In genomic region chr2:187655001-187655400, GRCh38 we compare ENCODE assay signal across 15 cellular contexts.
DNase-seq lines count a peak whose midpoint lies in the region; ATAC-seq and TF ChIP-seq lines count a peak whose summit lies in the region.
"Had no signal": no experiment of that assay in that cellular context is flagged by ENCODE, and none has a peak within 500 bp of the region (broad histone marks: within the 10 kb centered on the region; RNA-seq: fewer than 3 reads in every experiment).

No MANE protein-coding gene starts in this region.

- no peak for TF ChIP-seq CTCF in neural progenitor cell (IDR thresholded peaks at IDR 0.05)

- H3K9ac ChIP-seq in neural progenitor cell: no peak overlapping the region
- H3K9ac ChIP-seq: BLaER1 had no signal

- peak overlapping the region; percentile 88 for H2AFZ ChIP-seq in neural progenitor cell (replicated peaks)

- H3K27ac Mint-ChIP-seq in neural progenitor cell: no peak overlapping the region
- H3K27ac Mint-ChIP-seq: T-helper 1 cell treated with Interleukin-12 subunit alpha and Interleukin-12 subunit beta and Interleukin-4 antibody, amounts not matched to agents 30 μg/mL and 1 μg/mL, for 36 hours had no signal

- H3K79me2 ChIP-seq in neural progenitor cell (ENCODE audit: low read depth): no peaks in the 10 kb centered on the region

- H3K27ac ChIP-seq in SJCRH30 (peak overlapping the region; percentile 72), neural progenitor cell (no peak overlapping the region)
- H3K27ac ChIP-seq: 22Rv1, BLaER1, HL-60 had no signal

- no peaks in the 10 kb centered on the region for H4K20me1 ChIP-seq in neural progenitor cell (ENCODE audit: low read depth)
- H4K20me1 ChIP-seq: BLaER1 had no signal

- DNase-seq in Right ventricle myocardium inferior (ENCODE audit: missing footprints) (no peak), cardiac septum (ENCODE audit: low spot score) (no peak), MG63 (peak; percentile 4), SJCRH30 (peak; percentile 54), neural progenitor cell (ENCODE audit: low spot score) (no peak), retina (no peak)
- no peak for DNase-seq in activated naive CD4-positive, alpha-beta T cell (lab: John Stamatoyannopoulos, UW)
- DNase-seq: NCI-H526 treated with DMSO at 0.1 percent for 48 hours had no signal

- H3K4me1 Mint-ChIP-seq in neural progenitor cell: no peaks in the 10 kb centered on the region

- H3F3A ChIP-seq in neural progenitor cell (ENCODE audit: low read depth): no peaks in the 10 kb centered on the region

- H3K4me3 ChIP-seq in MG63 (no peak overlapping the region), SJCRH30 (peak overlapping the region; percentile 60), neural progenitor cell (no peak overlapping the region)
- H3K4me3 ChIP-seq: BLaER1 had no signal

- no peaks in the 10 kb centered on the region for H3K36me3 Mint-ChIP-seq in neural progenitor cell

- peak; percentile 67 for ATAC-seq in Right ventricle myocardium inferior
- ATAC-seq in HG02588 (IDR thresholded peaks at IDR 0.05; ENCODE audit: unreplicated experiment): no peak
- ATAC-seq: HCT116, Panc1 had no signal

- intact Hi-C loops in Right ventricle myocardium inferior (cut with DNase I) (no loop called here), cardiac septum (cut with DNase I) (no loop called here)

- H3K36me3 ChIP-seq in MG63 (no peaks in the 10 kb centered on the region), SJCRH30 (no peaks in the 10 kb centered on the region), neural progenitor cell (no peaks in the 10 kb centered on the region)
- H3K36me3 ChIP-seq: BLaER1 had no signal

- no peaks in the 10 kb centered on the region for H3K27me3 Mint-ChIP-seq in neural progenitor cell (ENCODE audit: insufficient read depth, low read depth)

- no peaks in the 10 kb centered on the region for H3K27me3 ChIP-seq in MG63
- H3K27me3 ChIP-seq in SJCRH30: no peaks in the 10 kb centered on the region
- H3K27me3 ChIP-seq in neural progenitor cell: no peaks in the 10 kb centered on the region
- H3K27me3 ChIP-seq: BLaER1 had no signal

- H3K4me3 Mint-ChIP-seq in neural progenitor cell: no peak overlapping the region
- H3K4me3 Mint-ChIP-seq: T-helper 1 cell treated with Interleukin-12 subunit alpha and Interleukin-12 subunit beta and Interleukin-4 antibody, amounts not matched to agents 30 μg/mL and 1 μg/mL, for 36 hours had no signal

- H3K9me3 ChIP-seq in MG63 (no peaks in the 10 kb centered on the region; the same call in 1 of the 2 replicates), SJCRH30 (replicated peaks) (no peaks in the 10 kb centered on the region), neural progenitor cell (ENCODE audit: low read depth) (no peaks in the 10 kb centered on the region)
- H3K9me3 ChIP-seq: BLaER1 had no signal

- H3K4me1 ChIP-seq in SJCRH30: peaks cover 4% of the 10 kb centered on the region
- H3K4me1 ChIP-seq in neural progenitor cell: no peaks in the 10 kb centered on the region
- H3K4me1 ChIP-seq: BLaER1 had no signal

- no peak overlapping the region for H3K4me2 ChIP-seq in neural progenitor cell
- H3K4me2 ChIP-seq: BLaER1 had no signal

- H3K9me3 Mint-ChIP-seq in neural progenitor cell: no peaks in the 10 kb centered on the region
- H3K9me3 Mint-ChIP-seq: T-helper 1 cell treated with Interleukin-12 subunit alpha and Interleukin-12 subunit beta and Interleukin-4 antibody, amounts not matched to agents 30 μg/mL and 1 μg/mL, for 36 hours had no signal

Comparison
In these comparisons a context has a peak if more than half of its experiments do, and no peak if none do; other contexts are left out.
1. DNase-seq: peak in MG63 (single experiment) and SJCRH30 (2 of 2); none in Right ventricle myocardium inferior (single experiment), cardiac septum (single experiment), neural progenitor cell (single experiment), activated naive CD4-positive, alpha-beta T cell (0 of 4) and retina (single experiment).